ENCODE assay signal across 1 cellular context in genomic region chr11:103085758-103086365, GRCh38.
TF ChIP-seq lines count a peak whose summit lies in the region.

No MANE protein-coding gene starts in this region.

TF ChIP-seq in GM23338, 12 proteins besides CTCF, POLR2A, EP300 and RAD21 (continued from another document):
- TF ChIP-seq REST (IDR thresholded peaks at IDR 0.05; ENCODE audit: unreplicated experiment) (no peak), ZNF114 (CRISPR knock-in tag; IDR thresholded peaks at IDR 0.05) (no peak), ZNF462 (CRISPR knock-in tag; IDR thresholded peaks at IDR 0.05) (no peak), CREB1 (CRISPR knock-in tag; IDR thresholded peaks at IDR 0.05; ENCODE audit: low read depth) (no peak), ZNF331 (CRISPR knock-in tag; IDR thresholded peaks at IDR 0.05; ENCODE audit: low read depth) (no peak)
